Comparison of ENCODE assay signal across 1 cellular context in the genomic region with DNA sequence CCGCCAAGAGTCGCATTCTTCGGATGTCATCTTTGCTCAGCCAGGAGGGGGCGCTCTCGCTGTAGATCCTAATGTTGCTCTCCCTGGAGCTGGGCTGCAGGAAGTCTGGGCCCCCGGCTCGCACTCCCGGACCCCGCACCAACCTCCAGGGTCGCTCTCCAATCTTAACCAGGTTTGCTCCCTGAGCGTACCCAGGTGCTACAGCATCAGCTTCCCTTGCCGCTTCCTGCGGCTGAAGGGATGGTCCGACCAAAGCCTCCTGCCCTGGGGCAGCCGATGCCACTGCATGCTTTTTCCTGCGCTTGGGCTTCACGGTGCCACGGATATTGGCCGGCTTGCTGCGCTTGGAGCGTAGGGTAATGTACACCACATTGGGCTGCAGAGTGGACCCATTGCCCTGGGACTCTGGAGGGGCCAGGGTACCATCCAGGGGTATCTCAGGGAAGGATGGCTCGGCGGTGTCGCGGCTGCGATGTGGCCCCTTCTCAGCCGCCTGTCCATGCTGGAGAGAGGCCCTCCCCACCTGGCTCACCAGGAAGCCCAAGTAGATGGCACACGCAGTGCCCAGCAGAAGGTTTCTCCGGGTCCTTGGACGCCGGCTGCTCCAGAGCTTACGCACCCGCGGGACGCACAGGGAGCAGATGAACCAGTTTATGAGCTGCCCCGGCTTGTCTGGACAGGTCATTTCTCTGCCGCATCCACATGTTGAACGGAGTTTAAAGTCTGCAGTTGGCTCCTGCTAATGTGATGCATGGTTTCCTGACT.
TF ChIP-seq lines count a peak whose summit lies in the region.

No MANE protein-coding gene starts in this region.

TF ChIP-seq in HepG2, 621 proteins besides CTCF, POLR2A, EP300 and RAD21 (continued from another document and continues in another):
- TF ChIP-seq, protein P1, sequence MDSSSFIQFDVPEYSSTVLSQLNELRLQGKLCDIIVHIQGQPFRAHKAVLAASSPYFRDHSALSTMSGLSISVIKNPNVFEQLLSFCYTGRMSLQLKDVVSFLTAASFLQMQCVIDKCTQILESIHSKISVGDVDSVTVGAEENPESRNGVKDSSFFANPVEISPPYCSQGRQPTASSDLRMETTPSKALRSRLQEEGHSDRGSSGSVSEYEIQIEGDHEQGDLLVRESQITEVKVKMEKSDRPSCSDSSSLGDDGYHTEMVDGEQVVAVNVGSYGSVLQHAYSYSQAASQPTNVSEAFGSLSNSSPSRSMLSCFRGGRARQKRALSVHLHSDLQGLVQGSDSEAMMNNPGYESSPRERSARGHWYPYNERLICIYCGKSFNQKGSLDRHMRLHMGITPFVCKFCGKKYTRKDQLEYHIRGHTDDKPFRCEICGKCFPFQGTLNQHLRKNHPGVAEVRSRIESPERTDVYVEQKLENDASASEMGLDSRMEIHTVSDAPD (CRISPR knock-in tag; IDR thresholded peaks at IDR 0.05), result no peak
- TF ChIP-seq RARA (CRISPR knock-in tag; IDR thresholded peaks at IDR 0.05) (no peak), ZNF10 (CRISPR knock-in tag; IDR thresholded peaks at IDR 0.05; ENCODE audit: borderline replicate concordance, low read depth) (no peak), CENPX (CRISPR knock-in tag; IDR thresholded peaks at IDR 0.05) (no peak), ZSCAN9 (CRISPR knock-in tag; IDR thresholded peaks at IDR 0.05; ENCODE audit: borderline replicate concordance) (no peak), ZNF782 (CRISPR knock-in tag; IDR thresholded peaks at IDR 0.05; ENCODE audit: borderline replicate concordance) (no peak), SIN3A (IDR thresholded peaks at IDR 0.05; ENCODE audit: borderline replicate concordance, low read depth, low read length) (no peak; the same call in 1 of the 2 replicates), RARG (CRISPR knock-in tag; IDR thresholded peaks at IDR 0.05; ENCODE audit: low read depth) (0 out of 2 replicates have a peak, but pooled peaks have one; percentile 63), KLF6 (CRISPR knock-in tag; IDR thresholded peaks at IDR 0.05) (no peak), ZNF552 (CRISPR knock-in tag; IDR thresholded peaks at IDR 0.05; ENCODE audit: borderline replicate concordance) (no peak), KAT7 (CRISPR knock-in tag; IDR thresholded peaks at IDR 0.05; ENCODE audit: borderline replicate concordance) (peak; percentile 75), MBD4 (IDR thresholded peaks at IDR 0.05; ENCODE audit: borderline replicate concordance, low read length) (no peak), ZNF766 (CRISPR knock-in tag; IDR thresholded peaks at IDR 0.05; ENCODE audit: borderline replicate concordance) (no peak), HOXA3 (CRISPR knock-in tag; IDR thresholded peaks at IDR 0.05) (peak; percentile 43; the same call in 1 of the 2 replicates), ZNF614 (CRISPR knock-in tag; IDR thresholded peaks at IDR 0.05; ENCODE audit: borderline replicate concordance) (no peak), NCOA2 (CRISPR knock-in tag; IDR thresholded peaks at IDR 0.05) (0 out of 2 replicates have a peak, but pooled peaks have one; percentile 4), KLF16 (CRISPR knock-in tag; IDR thresholded peaks at IDR 0.05) (no peak), NR2C2 (CRISPR knock-in tag; IDR thresholded peaks at IDR 0.05; ENCODE audit: borderline replicate concordance) (peak; percentile 36; the same call in 1 of the 2 replicates), ZFY (CRISPR knock-in tag; IDR thresholded peaks at IDR 0.05) (peak; percentile 45; the same call in 1 of the 2 replicates), TBL1XR1 (IDR thresholded peaks at IDR 0.05; ENCODE audit: borderline replicate concordance, low read length, partially characterized antibody) (no peak), ZNF816 (CRISPR knock-in tag; IDR thresholded peaks at IDR 0.05; ENCODE audit: borderline replicate concordance) (no peak), ZBTB38 (CRISPR knock-in tag; IDR thresholded peaks at IDR 0.05) (peak; percentile 94)
- TF ChIP-seq, protein P2, sequence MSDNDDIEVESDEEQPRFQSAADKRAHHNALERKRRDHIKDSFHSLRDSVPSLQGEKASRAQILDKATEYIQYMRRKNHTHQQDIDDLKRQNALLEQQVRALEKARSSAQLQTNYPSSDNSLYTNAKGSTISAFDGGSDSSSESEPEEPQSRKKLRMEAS (IDR thresholded peaks at IDR 0.05), result peak; percentile 30; the same call in 1 of the 2 replicates
- TF ChIP-seq, protein P3, sequence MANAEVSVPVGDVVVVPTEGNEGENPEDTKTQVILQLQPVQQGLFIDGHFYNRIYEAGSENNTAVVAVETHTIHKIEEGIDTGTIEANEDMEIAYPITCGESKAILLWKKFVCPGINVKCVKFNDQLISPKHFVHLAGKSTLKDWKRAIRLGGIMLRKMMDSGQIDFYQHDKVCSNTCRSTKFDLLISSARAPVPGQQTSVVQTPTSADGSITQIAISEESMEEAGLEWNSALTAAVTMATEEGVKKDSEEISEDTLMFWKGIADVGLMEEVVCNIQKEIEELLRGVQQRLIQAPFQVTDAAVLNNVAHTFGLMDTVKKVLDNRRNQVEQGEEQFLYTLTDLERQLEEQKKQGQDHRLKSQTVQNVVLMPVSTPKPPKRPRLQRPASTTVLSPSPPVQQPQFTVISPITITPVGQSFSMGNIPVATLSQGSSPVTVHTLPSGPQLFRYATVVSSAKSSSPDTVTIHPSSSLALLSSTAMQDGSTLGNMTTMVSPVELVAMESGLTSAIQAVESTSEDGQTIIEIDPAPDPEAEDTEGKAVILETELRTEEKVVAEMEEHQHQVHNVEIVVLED (CRISPR knock-in tag; IDR thresholded peaks at IDR 0.05; ENCODE audit: borderline replicate concordance), result no peak
- TF ChIP-seq, protein P4, sequence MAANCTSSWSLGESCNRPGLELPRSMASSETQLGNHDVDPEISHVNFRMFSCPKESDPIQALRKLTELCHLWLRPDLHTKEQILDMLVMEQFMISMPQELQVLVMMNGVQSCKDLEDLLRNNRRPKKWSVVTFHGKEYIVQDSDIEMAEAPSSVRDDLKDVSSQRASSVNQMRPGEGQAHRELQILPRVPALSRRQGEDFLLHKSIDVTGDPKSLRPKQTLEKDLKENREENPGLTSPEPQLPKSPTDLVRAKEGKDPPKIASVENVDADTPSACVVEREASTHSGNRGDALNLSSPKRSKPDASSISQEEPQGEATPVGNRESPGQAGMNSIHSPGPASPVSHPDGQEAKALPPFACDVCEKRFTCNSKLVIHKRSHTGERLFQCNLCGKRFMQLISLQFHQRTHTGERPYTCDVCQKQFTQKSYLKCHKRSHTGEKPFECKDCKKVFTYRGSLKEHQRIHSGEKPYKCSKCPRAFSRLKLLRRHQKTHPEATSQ (CRISPR knock-in tag; IDR thresholded peaks at IDR 0.05; ENCODE audit: borderline replicate concordance), result no peak
- TF ChIP-seq, protein P5, sequence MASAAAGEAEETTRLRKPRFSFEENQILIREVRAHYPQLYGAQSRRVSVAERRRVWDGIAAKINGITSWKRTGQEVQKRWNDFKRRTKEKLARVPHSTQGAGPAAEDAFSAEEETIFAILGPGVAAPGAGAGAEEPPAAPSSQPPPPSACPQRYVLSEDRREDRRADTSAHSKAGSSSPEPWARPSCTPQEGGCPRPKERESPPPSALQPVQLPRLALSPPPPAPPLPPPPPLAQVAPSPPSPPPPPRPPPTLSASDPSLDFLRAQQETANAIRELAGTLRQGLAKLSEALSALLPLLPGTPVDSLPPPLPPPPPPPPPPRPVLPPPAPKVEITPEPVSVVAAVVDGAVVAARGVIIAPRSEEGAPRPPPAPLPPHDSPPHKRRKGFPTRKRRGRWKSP (CRISPR knock-in tag; IDR thresholded peaks at IDR 0.05), result no peak
- TF ChIP-seq, protein P6, sequence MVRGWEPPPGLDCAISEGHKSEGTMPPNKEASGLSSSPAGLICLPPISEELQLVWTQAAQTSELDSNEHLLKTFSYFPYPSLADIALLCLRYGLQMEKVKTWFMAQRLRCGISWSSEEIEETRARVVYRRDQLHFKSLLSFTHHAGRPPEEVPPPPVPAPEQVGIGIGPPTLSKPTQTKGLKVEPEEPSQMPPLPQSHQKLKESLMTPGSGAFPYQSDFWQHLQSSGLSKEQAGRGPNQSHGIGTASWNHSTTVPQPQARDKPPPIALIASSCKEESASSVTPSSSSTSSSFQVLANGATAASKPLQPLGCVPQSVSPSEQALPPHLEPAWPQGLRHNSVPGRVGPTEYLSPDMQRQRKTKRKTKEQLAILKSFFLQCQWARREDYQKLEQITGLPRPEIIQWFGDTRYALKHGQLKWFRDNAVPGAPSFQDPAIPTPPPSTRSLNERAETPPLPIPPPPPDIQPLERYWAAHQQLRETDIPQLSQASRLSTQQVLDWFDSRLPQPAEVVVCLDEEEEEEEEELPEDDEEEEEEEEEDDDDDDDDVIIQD (CRISPR knock-in tag; IDR thresholded peaks at IDR 0.05; ENCODE audit: low read depth), result 0 out of 2 replicates have a peak, but pooled peaks have one; percentile 32
- TF ChIP-seq, protein P7, sequence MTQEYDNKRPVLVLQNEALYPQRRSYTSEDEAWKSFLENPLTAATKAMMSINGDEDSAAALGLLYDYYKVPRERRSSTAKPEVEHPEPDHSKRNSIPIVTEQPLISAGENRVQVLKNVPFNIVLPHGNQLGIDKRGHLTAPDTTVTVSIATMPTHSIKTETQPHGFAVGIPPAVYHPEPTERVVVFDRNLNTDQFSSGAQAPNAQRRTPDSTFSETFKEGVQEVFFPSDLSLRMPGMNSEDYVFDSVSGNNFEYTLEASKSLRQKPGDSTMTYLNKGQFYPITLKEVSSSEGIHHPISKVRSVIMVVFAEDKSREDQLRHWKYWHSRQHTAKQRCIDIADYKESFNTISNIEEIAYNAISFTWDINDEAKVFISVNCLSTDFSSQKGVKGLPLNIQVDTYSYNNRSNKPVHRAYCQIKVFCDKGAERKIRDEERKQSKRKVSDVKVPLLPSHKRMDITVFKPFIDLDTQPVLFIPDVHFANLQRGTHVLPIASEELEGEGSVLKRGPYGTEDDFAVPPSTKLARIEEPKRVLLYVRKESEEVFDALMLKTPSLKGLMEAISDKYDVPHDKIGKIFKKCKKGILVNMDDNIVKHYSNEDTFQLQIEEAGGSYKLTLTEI (CRISPR knock-in tag; conservative IDR thresholded peaks at IDR 0.05), result no peak
- TF ChIP-seq, protein P8, sequence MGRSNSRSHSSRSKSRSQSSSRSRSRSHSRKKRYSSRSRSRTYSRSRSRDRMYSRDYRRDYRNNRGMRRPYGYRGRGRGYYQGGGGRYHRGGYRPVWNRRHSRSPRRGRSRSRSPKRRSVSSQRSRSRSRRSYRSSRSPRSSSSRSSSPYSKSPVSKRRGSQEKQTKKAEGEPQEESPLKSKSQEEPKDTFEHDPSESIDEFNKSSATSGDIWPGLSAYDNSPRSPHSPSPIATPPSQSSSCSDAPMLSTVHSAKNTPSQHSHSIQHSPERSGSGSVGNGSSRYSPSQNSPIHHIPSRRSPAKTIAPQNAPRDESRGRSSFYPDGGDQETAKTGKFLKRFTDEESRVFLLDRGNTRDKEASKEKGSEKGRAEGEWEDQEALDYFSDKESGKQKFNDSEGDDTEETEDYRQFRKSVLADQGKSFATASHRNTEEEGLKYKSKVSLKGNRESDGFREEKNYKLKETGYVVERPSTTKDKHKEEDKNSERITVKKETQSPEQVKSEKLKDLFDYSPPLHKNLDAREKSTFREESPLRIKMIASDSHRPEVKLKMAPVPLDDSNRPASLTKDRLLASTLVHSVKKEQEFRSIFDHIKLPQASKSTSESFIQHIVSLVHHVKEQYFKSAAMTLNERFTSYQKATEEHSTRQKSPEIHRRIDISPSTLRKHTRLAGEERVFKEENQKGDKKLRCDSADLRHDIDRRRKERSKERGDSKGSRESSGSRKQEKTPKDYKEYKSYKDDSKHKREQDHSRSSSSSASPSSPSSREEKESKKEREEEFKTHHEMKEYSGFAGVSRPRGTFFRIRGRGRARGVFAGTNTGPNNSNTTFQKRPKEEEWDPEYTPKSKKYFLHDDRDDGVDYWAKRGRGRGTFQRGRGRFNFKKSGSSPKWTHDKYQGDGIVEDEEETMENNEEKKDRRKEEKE (IDR thresholded peaks at IDR 0.05), result no peak
- TF ChIP-seq, protein P9, sequence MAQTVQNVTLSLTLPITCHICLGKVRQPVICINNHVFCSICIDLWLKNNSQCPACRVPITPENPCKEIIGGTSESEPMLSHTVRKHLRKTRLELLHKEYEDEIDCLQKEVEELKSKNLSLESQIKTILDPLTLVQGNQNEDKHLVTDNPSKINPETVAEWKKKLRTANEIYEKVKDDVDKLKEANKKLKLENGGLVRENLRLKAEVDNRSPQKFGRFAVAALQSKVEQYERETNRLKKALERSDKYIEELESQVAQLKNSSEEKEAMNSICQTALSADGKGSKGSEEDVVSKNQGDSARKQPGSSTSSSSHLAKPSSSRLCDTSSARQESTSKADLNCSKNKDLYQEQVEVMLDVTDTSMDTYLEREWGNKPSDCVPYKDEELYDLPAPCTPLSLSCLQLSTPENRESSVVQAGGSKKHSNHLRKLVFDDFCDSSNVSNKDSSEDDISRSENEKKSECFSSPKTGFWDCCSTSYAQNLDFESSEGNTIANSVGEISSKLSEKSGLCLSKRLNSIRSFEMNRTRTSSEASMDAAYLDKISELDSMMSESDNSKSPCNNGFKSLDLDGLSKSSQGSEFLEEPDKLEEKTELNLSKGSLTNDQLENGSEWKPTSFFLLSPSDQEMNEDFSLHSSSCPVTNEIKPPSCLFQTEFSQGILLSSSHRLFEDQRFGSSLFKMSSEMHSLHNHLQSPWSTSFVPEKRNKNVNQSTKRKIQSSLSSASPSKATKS (CRISPR knock-in tag; IDR thresholded peaks at IDR 0.05), result no peak
- TF ChIP-seq, protein P10, sequence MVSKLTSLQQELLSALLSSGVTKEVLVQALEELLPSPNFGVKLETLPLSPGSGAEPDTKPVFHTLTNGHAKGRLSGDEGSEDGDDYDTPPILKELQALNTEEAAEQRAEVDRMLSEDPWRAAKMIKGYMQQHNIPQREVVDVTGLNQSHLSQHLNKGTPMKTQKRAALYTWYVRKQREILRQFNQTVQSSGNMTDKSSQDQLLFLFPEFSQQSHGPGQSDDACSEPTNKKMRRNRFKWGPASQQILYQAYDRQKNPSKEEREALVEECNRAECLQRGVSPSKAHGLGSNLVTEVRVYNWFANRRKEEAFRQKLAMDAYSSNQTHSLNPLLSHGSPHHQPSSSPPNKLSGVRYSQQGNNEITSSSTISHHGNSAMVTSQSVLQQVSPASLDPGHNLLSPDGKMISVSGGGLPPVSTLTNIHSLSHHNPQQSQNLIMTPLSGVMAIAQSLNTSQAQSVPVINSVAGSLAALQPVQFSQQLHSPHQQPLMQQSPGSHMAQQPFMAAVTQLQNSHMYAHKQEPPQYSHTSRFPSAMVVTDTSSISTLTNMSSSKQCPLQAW (CRISPR knock-in tag; IDR thresholded peaks at IDR 0.05), result peak; percentile 24; the same call in 1 of the 2 replicates
- TF ChIP-seq, protein P11, sequence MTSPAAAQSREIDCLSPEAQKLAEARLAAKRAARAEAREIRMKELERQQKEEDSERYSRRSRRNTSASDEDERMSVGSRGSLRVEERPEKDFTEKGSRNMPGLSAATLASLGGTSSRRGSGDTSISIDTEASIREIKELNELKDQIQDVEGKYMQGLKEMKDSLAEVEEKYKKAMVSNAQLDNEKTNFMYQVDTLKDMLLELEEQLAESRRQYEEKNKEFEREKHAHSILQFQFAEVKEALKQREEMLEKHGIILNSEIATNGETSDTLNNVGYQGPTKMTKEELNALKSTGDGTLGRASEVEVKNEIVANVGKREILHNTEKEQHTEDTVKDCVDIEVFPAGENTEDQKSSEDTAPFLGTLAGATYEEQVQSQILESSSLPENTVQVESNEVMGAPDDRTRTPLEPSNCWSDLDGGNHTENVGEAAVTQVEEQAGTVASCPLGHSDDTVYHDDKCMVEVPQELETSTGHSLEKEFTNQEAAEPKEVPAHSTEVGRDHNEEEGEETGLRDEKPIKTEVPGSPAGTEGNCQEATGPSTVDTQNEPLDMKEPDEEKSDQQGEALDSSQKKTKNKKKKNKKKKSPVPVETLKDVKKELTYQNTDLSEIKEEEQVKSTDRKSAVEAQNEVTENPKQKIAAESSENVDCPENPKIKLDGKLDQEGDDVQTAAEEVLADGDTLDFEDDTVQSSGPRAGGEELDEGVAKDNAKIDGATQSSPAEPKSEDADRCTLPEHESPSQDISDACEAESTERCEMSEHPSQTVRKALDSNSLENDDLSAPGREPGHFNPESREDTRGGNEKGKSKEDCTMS (CRISPR knock-in tag; conservative IDR thresholded peaks at IDR 0.05), result no peak
